8 cellular contexts compared by ENCODE assay signal in the genomic region with DNA sequence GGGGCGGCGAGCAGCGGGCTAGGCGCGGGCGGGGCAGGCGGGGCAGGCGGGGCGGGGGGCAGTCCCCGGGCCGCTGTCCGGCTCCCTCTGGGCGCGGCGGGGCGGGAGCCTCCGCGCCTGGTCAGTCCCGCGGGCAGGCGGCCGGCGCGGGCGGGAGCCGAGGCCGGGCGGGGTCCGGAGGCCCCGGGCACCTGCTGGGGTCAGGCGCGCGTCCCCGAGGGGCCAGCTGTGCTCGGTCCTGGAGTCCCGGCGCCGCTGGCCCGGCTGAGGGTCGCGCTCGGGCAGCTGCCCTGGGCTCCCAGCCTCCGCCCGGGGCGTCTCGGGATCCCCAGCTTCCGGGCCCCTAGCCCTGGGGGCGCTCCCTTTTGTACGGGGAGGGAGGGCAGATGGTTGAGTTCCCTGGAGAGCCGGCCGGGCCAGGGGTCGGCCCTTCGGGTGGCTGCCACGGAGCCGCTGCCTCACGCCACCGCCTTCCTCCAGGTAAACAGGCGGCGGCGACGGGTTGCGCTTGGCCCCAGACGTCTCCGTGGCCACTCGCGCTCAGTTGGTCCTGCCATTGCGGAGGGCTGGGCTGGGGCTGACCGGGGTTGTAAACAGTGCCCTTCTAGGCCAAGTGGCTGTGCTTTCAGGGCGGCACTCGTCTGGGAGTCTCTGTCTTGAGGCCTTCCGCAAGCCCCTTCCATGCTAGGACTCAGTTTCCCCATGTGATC. TPM values are rescaled to one million over a fixed set of nuclear protein-coding genes. Genes with fewer than 3 reads are reported as not detected.
DNase-seq lines count a peak whose midpoint lies in the region; ATAC-seq, FAIRE-seq and TF ChIP-seq lines count a peak whose summit lies in the region.

No MANE protein-coding gene starts in this region.

- DNase-seq in GM06990 (ENCODE audit: extremely low read depth, insufficient read length) = peak; percentile 43
- DNase-seq in H54 (ENCODE audit: insufficient read length, low spot score) = peak; percentile 65
- DNase-seq in LNCaP clone FGC (ENCODE audit: low read depth) = no peak
- peak; percentile 19 for DNase-seq in activated naive CD4-positive, alpha-beta T cell treated with anti-CD3 and anti-CD28 coated beads, Interleukin-2, amount 50 U/mL, for 16 hours
- DNase-seq in left ventricle myocardium inferior = no peak
- DNase-seq in sciatic nerve (ENCODE audit: low spot score) = no peak
- DNase-seq in effector CD4-positive, alpha-beta T cell = no peak

- H3K27ac ChIP-seq in left ventricle myocardium inferior (replicated peaks) = peak overlapping the region; percentile 96

- H3K4me3 ChIP-seq in GM06990 (replicated peaks; ENCODE audit: low read depth, low read length) = peak overlapping the region; percentile 78
- peak overlapping the region; percentile 83 for H3K4me3 ChIP-seq in LNCaP clone FGC (ENCODE audit: low read depth, low read length)
- H3K4me3 ChIP-seq in left ventricle myocardium inferior = peak overlapping the region; percentile 91

- FAIRE-seq in H54 (lab: Jason Lieb, UNC) = no peak

- H3K4me1 ChIP-seq in left ventricle myocardium inferior = peaks cover 45% of the 10 kb centered on the region

- ATAC-seq in sciatic nerve = peak; percentile 47
- ATAC-seq in HG03457 (IDR thresholded peaks at IDR 0.05; ENCODE audit: unreplicated experiment) = no peak

- H3K36me3 ChIP-seq in GM06990 (ENCODE audit: control insufficient read depth, insufficient read depth, low read length) (no peaks in the 10 kb centered on the region; the same call in 1 of the 2 replicates), left ventricle myocardium inferior (peaks cover 13% of the 10 kb centered on the region)

- H3K9me3 ChIP-seq in left ventricle myocardium inferior (replicated peaks) = no peaks in the 10 kb centered on the region

- TF ChIP-seq CTCF in GM06990 (IDR thresholded peaks at IDR 0.05; ENCODE audit: insufficient read depth, low read length, poor library complexity, severe bottlenecking) = no peak
- no peak for TF ChIP-seq CTCF in LNCaP clone FGC (IDR thresholded peaks at IDR 0.05; ENCODE audit: control insufficient read depth, extremely low read depth, insufficient read depth)
- TF ChIP-seq CTCF in left ventricle myocardium inferior (IDR thresholded peaks at IDR 0.05; ENCODE audit: borderline replicate concordance) = no peak

- no peak for TF ChIP-seq POLR2A in H54 (IDR thresholded peaks at IDR 0.05; ENCODE audit: low read depth, low read length)

- H3K27me3 ChIP-seq in GM06990 (replicated peaks; ENCODE audit: control insufficient read depth, insufficient read depth, low read length) (peaks cover 2% of the 10 kb centered on the region; the same call in 1 of the 2 replicates), left ventricle myocardium inferior (ENCODE audit: low read depth) (no peaks in the 10 kb centered on the region)

- intact Hi-C loops in left ventricle myocardium inferior (cut with micrococcal nuclease) = no loop called here
- intact Hi-C loops in sciatic nerve (cut with DNase I) = no loop called here

RNA-seq across cellular contexts. Expression of a gene that starts 0.5 kb away (rescaled TPM):
- total RNA-seq in left ventricle myocardium inferior = 4.5 TPM
- total RNA-seq in sciatic nerve = 12.3 TPM

RNA-seq across cellular contexts. Expression of a gene that starts 53.7 kb away (rescaled TPM):
- 18.9 TPM for total RNA-seq in left ventricle myocardium inferior
- 15.1 TPM for total RNA-seq in sciatic nerve

RNA-seq across cellular contexts. Expression of a gene that starts 56.1 kb away (rescaled TPM):
- total RNA-seq in left ventricle myocardium inferior = 30.2 TPM
- total RNA-seq in sciatic nerve = 12.7 TPM

Comparison
In these comparisons a context has a peak if more than half of its experiments do, and no peak if none do; other contexts are left out.
1. DNase-seq: peak in GM06990 (single experiment), H54 (single experiment) and activated naive CD4-positive, alpha-beta T cell treated with anti-CD3 and anti-CD28 coated beads, Interleukin-2, amount 50 U/mL, for 16 hours (single experiment); none in LNCaP clone FGC (single experiment), left ventricle myocardium inferior (single experiment), sciatic nerve (single experiment) and effector CD4-positive, alpha-beta T cell (single experiment).
2. Peak in every context shown above with its lines, with median percentiles within 50 percentile points of each other: H3K4me3 ChIP-seq.